In genomic region chr1:61186753-61187152, GRCh38 we compare ENCODE assay signal across 23 cellular contexts.
DNase-seq lines count a peak whose midpoint lies in the region; ATAC-seq and TF ChIP-seq lines count a peak whose summit lies in the region.
"Had no signal": no experiment of that assay in that cellular context is flagged by ENCODE, and none has a peak within 500 bp of the region (broad histone marks: within the 10 kb centered on the region; RNA-seq: fewer than 3 reads in every experiment).

No MANE protein-coding gene starts in this region.

- H3K27me3 ChIP-seq in body of pancreas, result no peaks in the 10 kb centered on the region
- H3K27me3 ChIP-seq in right atrium auricular region, result no peaks in the 10 kb centered on the region
- H3K27me3 ChIP-seq in stomach, result no peaks in the 10 kb centered on the region

- no peak overlapping the region for H3K27ac Mint-ChIP-seq in nephron progenitor cell
- H3K27ac Mint-ChIP-seq in Calu3 (ENCODE audit: unreplicated experiment), result no peak overlapping the region
- H3K27ac Mint-ChIP-seq: activated T-cell treated with anti-CD3 and anti-CD28 coated beads, Interleukin-2, amount 50 U/mL, for 72 hours; CD4-positive, CD25-positive, alpha-beta regulatory T cell; natural killer cell had no signal

- H3K4me1 Mint-ChIP-seq in nephron progenitor cell (peaks cover 19% of the 10 kb centered on the region), Calu3 (ENCODE audit: low read depth, unreplicated experiment) (peaks cover 18% of the 10 kb centered on the region)
- H3K4me1 Mint-ChIP-seq: CD4-positive, CD25-positive, alpha-beta regulatory T cell had no signal

- H3K4me1 ChIP-seq in body of pancreas (peaks cover 57% of the 10 kb centered on the region), right atrium auricular region (peaks cover 0 to 78% of the 10 kb centered on the region in 2 donors), stomach (peaks cover 37 to 75% (median 53%) of the 10 kb centered on the region in 4 donors)

- no peak for TF ChIP-seq POLR2A in body of pancreas (IDR thresholded peaks at IDR 0.05)
- no peak for TF ChIP-seq POLR2A in stomach (IDR thresholded peaks at IDR 0.05)

- H3K9me3 ChIP-seq in body of pancreas, result no peaks in the 10 kb centered on the region
- H3K9me3 ChIP-seq in right atrium auricular region, result no peaks in the 10 kb centered on the region
- no peaks in the 10 kb centered on the region for H3K9me3 ChIP-seq in stomach

- TF ChIP-seq EP300 in stomach (IDR thresholded peaks at IDR 0.05), result no peak

- WGBS in body of pancreas, 2 donors, result 10 to 13% methylated on average over 1 of the region's 1 CpG
- 35 to 50% (median 43%) methylated on average over 1 of the region's 1 CpG for WGBS in stomach, 5 donors

- no peak for ATAC-seq in body of pancreas
- ATAC-seq: activated T-cell treated with anti-CD3 and anti-CD28 coated beads, Interleukin-2, amount 50 U/mL, for 72 hours; HepG2; natural killer cell; SK-N-SH treated with all-trans-retinoic acid at 6 μM for 48 hours; stimulated activated naive CD8-positive, alpha-beta T cell treated with anti-CD3 and anti-CD28 coated beads, Interleukin-15, amount 100 ng/mL, for 72 hours had no signal

- DNase-seq in AG20443 (ENCODE audit: low spot score), result peak; percentile 31
- no peak for DNase-seq in body of pancreas
- DNase-seq in right atrium auricular region (ENCODE audit: low spot score), result no peak
- DNase-seq in stomach, result no peak
- no peak for DNase-seq in OCI-M1 (lab: John Stamatoyannopoulos, UW)
- no peak for DNase-seq in NCI-H82 (lab: John Stamatoyannopoulos, UW)
- DNase-seq in nephron progenitor cell, result no peak
- DNase-seq in Calu3, result no peak
- DNase-seq: activated CD4-positive, CD25-positive, alpha-beta regulatory T cell treated with anti-CD3 and anti-CD28 coated beads, Interleukin-2, amount 50 U/mL, for 72 hours; activated naive CD4-positive, alpha-beta T cell treated with anti-CD3 and anti-CD28 coated beads, Interleukin-2, amount 50 U/mL, for 16 hours; activated T-cell treated with anti-CD3 and anti-CD28 coated beads, Interleukin-2, amount 50 U/mL, for 72 hours; CD4-positive, CD25-positive, alpha-beta regulatory T cell; foreskin melanocyte; GDM1; natural killer cell; NCI-H1092 treated with DMSO at 0.1 percent for 48 hours; NCI-H2081 treated with DMSO at 0.1 percent for 48 hours; RPMI8226; stimulated activated CD4-positive, alpha-beta T cell treated with anti-CD3 and anti-CD28 coated beads, Interleukin-2, amount 100 ng/mL, for 48 hours; stimulated activated naive CD8-positive, alpha-beta T cell treated with anti-CD3 and anti-CD28 coated beads, Interleukin-15, amount 100 ng/mL, for 72 hours had no signal

- peak overlapping the region in 3 of 4 donors; percentile 2 to 32 (median 4) for H3K27ac ChIP-seq in body of pancreas
- peak overlapping the region; percentile 28 to 88 for H3K27ac ChIP-seq in right atrium auricular region
- H3K27ac ChIP-seq in stomach, result peak overlapping the region in 4 of 5 donors; percentile 7 to 93 (median 88)

- no peak overlapping the region for H3K4me3 ChIP-seq in body of pancreas
- no peak overlapping the region for H3K4me3 ChIP-seq in right atrium auricular region
- no peak overlapping the region for H3K4me3 ChIP-seq in stomach
- H3K4me3 ChIP-seq: smooth muscle cell had no signal

- TF ChIP-seq CTCF in body of pancreas (IDR thresholded peaks at IDR 0.05) (no peak), right atrium auricular region (IDR thresholded peaks at IDR 0.05) (no peak), stomach (IDR thresholded peaks at IDR 0.05) (no peak), nephron progenitor cell (IDR thresholded peaks at IDR 0.05) (no peak), Calu3 (IDR thresholded peaks at IDR 0.05; ENCODE audit: unreplicated experiment) (no peak)

- no TSS peak for BruUV-seq in Calu3 (replicated peaks; lab: Mats Ljungman, UMichigan)

- H3K36me3 ChIP-seq in body of pancreas (replicated peaks in 1 of 2; ENCODE audit: insufficient read depth in 1 of 2, low read depth in 2 of 2) (no peaks in the 10 kb centered on the region), right atrium auricular region (no peaks in the 10 kb centered on the region), stomach (no peaks in the 10 kb centered on the region)

- H3K4me3 Mint-ChIP-seq in nephron progenitor cell (no peak overlapping the region), Calu3 (ENCODE audit: low read depth, unreplicated experiment) (no peak overlapping the region)
- H3K4me3 Mint-ChIP-seq: activated T-cell treated with anti-CD3 and anti-CD28 coated beads, Interleukin-2, amount 50 U/mL, for 72 hours; CD4-positive, CD25-positive, alpha-beta regulatory T cell; natural killer cell; stimulated activated naive CD8-positive, alpha-beta T cell treated with anti-CD3 and anti-CD28 coated beads, Interleukin-15, amount 100 ng/mL, for 72 hours had no signal

- H3K36me3 Mint-ChIP-seq in nephron progenitor cell (ENCODE audit: low read depth) (no peaks in the 10 kb centered on the region), Calu3 (ENCODE audit: insufficient read depth, unreplicated experiment) (peaks cover 7% of the 10 kb centered on the region)
- H3K36me3 Mint-ChIP-seq: CD4-positive, CD25-positive, alpha-beta regulatory T cell; natural killer cell had no signal

- CTCF ChIA-PET in Calu3 (lab: Charles Lee), result no interaction called here

- H3K9me3 Mint-ChIP-seq in nephron progenitor cell (no peaks in the 10 kb centered on the region), Calu3 (ENCODE audit: low read depth, unreplicated experiment) (no peaks in the 10 kb centered on the region)
- H3K9me3 Mint-ChIP-seq: activated T-cell treated with anti-CD3 and anti-CD28 coated beads, Interleukin-2, amount 50 U/mL, for 72 hours; CD4-positive, CD25-positive, alpha-beta regulatory T cell; natural killer cell; stimulated activated naive CD8-positive, alpha-beta T cell treated with anti-CD3 and anti-CD28 coated beads, Interleukin-15, amount 100 ng/mL, for 72 hours had no signal

- intact Hi-C loops in body of pancreas (cut with DNase I) (no loop called here), stomach (cut with DNase I; ENCODE audit: low total_unique reads) (loop anchor here (10.0 kb wide), 1 partner anchor 138 kb away; no protein-coding TSS in a partner anchor), Calu3 (cut with micrococcal nuclease; ENCODE audit: unreplicated experiment) (no loop called here)

- H3K27me3 Mint-ChIP-seq in nephron progenitor cell (ENCODE audit: low read depth, poor library complexity) (no peaks in the 10 kb centered on the region), Calu3 (ENCODE audit: unreplicated experiment) (no peaks in the 10 kb centered on the region)
- H3K27me3 Mint-ChIP-seq: CD4-positive, CD25-positive, alpha-beta regulatory T cell; stimulated activated naive CD8-positive, alpha-beta T cell treated with anti-CD3 and anti-CD28 coated beads, Interleukin-15, amount 100 ng/mL, for 72 hours had no signal

Comparison
In these comparisons a context has a peak if more than half of its experiments do, and no peak if none do; other contexts are left out.
1. H3K27ac ChIP-seq: peak in every context shown above with its lines; median percentile 88 in stomach; 58 in right atrium auricular region; 4 in body of pancreas.